In genomic region chr13:41005709-41006108, GRCh38 we compare ENCODE assay signal across 1 cellular context.
TF ChIP-seq lines count a peak whose summit lies in the region.

No MANE protein-coding gene starts in this region.

TF ChIP-seq in HepG2, 621 proteins besides CTCF, POLR2A, EP300 and RAD21:
- TF ChIP-seq ZBED4 (CRISPR knock-in tag; IDR thresholded peaks at IDR 0.05; ENCODE audit: borderline replicate concordance) (no peak), GATAD2A (CRISPR knock-in tag; IDR thresholded peaks at IDR 0.05) (0 out of 2 replicates have a peak, but pooled peaks have one; percentile 39), ARID5B (CRISPR knock-in tag; IDR thresholded peaks at IDR 0.05) (0 out of 2 replicates have a peak, but pooled peaks have one; percentile 16), HOXA7 (CRISPR knock-in tag; IDR thresholded peaks at IDR 0.05) (no peak), HNF4A (CRISPR knock-in tag; IDR thresholded peaks at IDR 0.05) (peak; percentile 36; the same call in 1 of the 2 replicates), ZNF781 (CRISPR knock-in tag; IDR thresholded peaks at IDR 0.05; ENCODE audit: borderline replicate concordance, not compliant biosample characterization) (no peak)
TF ChIP-seq in HepG2: peak in this region for 3.
